Comparison of ENCODE assay signal across 10 cellular contexts in genomic region chr1:1857096-1857703, GRCh38. TPM values are rescaled to one million over a fixed set of nuclear protein-coding genes. Genes with fewer than 3 reads are reported as not detected.
DNase-seq lines count a peak whose midpoint lies in the region; ATAC-seq and TF ChIP-seq lines count a peak whose summit lies in the region.
"Had no signal": no experiment of that assay in that cellular context is flagged by ENCODE, and none has a peak within 500 bp of the region (broad histone marks: within the 10 kb centered on the region; RNA-seq: fewer than 3 reads in every experiment).

No MANE protein-coding gene starts in this region.

- DNase-seq in HFFc6 (no peak), left lobe of liver (ENCODE audit: low spot score) (no peak), substantia nigra (lab: John Stamatoyannopoulos, UW) (peak in 4 of 49 donors; percentile 9 to 48 (median 22)), NCI-H146 (lab: John Stamatoyannopoulos, UW) (no peak), NCI-H1092 (lab: John Stamatoyannopoulos, UW) (no peak)
- DNase-seq in activated T-helper 2 cell treated with anti-CD3 and anti-CD28 coated beads, Interferon-gamma antibody, Interleukin-2, Interleukin-4, amounts not matched to agents 10 μg/mL and 5 μg/mL and 100 μg/mL, durations not matched to agents 14 hours and 24 hours and 36 hours (ENCODE audit: low spot score): no peak
- DNase-seq in activated CD4-positive, CD25-positive, alpha-beta regulatory T cell treated with anti-CD3 and anti-CD28 coated beads, Interleukin-2, amount 50 U/mL, for 72 hours: no peak
- DNase-seq: SK-N-SH had no signal

- H3K4me1 Mint-ChIP-seq in HFFc6 (ENCODE audit: low read depth): peaks cover 67% of the 10 kb centered on the region
- H3K4me1 Mint-ChIP-seq in activated T-helper 2 cell treated with anti-CD3 and anti-CD28 coated beads, Interferon-gamma antibody, Interleukin-2, Interleukin-4, amounts not matched to agents 10 μg/mL and 5 μg/mL and 100 μg/mL, durations not matched to agents 14 hours and 24 hours and 36 hours (ENCODE audit: low read depth): peaks cover 30% of the 10 kb centered on the region

- peak overlapping the region; percentile 92 for H3K27ac ChIP-seq in substantia nigra (ENCODE audit: low read depth, low read length, poor library complexity, severe bottlenecking)

- H3K9me3 Mint-ChIP-seq in HFFc6: no peaks in the 10 kb centered on the region
- H3K9me3 Mint-ChIP-seq in activated T-helper 2 cell treated with anti-CD3 and anti-CD28 coated beads, Interferon-gamma antibody, Interleukin-2, Interleukin-4, amounts not matched to agents 10 μg/mL and 5 μg/mL and 100 μg/mL, durations not matched to agents 14 hours and 24 hours and 36 hours: no peaks in the 10 kb centered on the region

- TF ChIP-seq CTCF in HFFc6 (IDR thresholded peaks at IDR 0.05): no peak

- peaks cover 19% of the 10 kb centered on the region for H3K36me3 Mint-ChIP-seq in HFFc6 (ENCODE audit: low read depth)
- H3K36me3 Mint-ChIP-seq in activated T-helper 2 cell treated with anti-CD3 and anti-CD28 coated beads, Interferon-gamma antibody, Interleukin-2, Interleukin-4, amounts not matched to agents 10 μg/mL and 5 μg/mL and 100 μg/mL, durations not matched to agents 14 hours and 24 hours and 36 hours (ENCODE audit: low read depth): peaks cover 16% of the 10 kb centered on the region

- peak; percentile 15 for ATAC-seq in left lobe of liver

- intact Hi-C loops in activated T-helper 2 cell treated with anti-CD3 and anti-CD28 coated beads, Interferon-gamma antibody, Interleukin-2, Interleukin-4, amounts not matched to agents 10 μg/mL and 5 μg/mL and 100 μg/mL, durations not matched to agents 14 hours and 24 hours and 36 hours (cut with micrococcal nuclease): no loop called here

- H3K27ac Mint-ChIP-seq in HFFc6: peak overlapping the region; percentile 92
- H3K27ac Mint-ChIP-seq in activated T-helper 2 cell treated with anti-CD3 and anti-CD28 coated beads, Interferon-gamma antibody, Interleukin-2, Interleukin-4, amounts not matched to agents 10 μg/mL and 5 μg/mL and 100 μg/mL, durations not matched to agents 14 hours and 24 hours and 36 hours: peak overlapping the region; percentile 14

- peaks cover 2% of the 10 kb centered on the region for H3K27me3 Mint-ChIP-seq in HFFc6 (ENCODE audit: insufficient read depth)
- H3K27me3 Mint-ChIP-seq in activated T-helper 2 cell treated with anti-CD3 and anti-CD28 coated beads, Interferon-gamma antibody, Interleukin-2, Interleukin-4, amounts not matched to agents 10 μg/mL and 5 μg/mL and 100 μg/mL, durations not matched to agents 14 hours and 24 hours and 36 hours (ENCODE audit: low read depth): no peaks in the 10 kb centered on the region

- H3K4me3 Mint-ChIP-seq in HFFc6: no peak overlapping the region
- no peak overlapping the region for H3K4me3 Mint-ChIP-seq in activated T-helper 2 cell treated with anti-CD3 and anti-CD28 coated beads, Interferon-gamma antibody, Interleukin-2, Interleukin-4, amounts not matched to agents 10 μg/mL and 5 μg/mL and 100 μg/mL, durations not matched to agents 14 hours and 24 hours and 36 hours (ENCODE audit: low read depth)

RNA-seq across cellular contexts. Expression of gene GNB1, which starts 33.7 kb away (rescaled TPM):
- total RNA-seq in HFFc6 (2021; fragmentation: NEBNext Ultra II Directional; extraction: Animal tissue kit (Norgen Biotek cat#: 25700)): 100 to 1,000 TPM; 502 to 618 (median 574) TPM
- total RNA-seq in activated T-helper 2 cell treated with anti-CD3 and anti-CD28 coated beads, Interferon-gamma antibody, Interleukin-2, Interleukin-4, amounts not matched to agents 10 μg/mL and 5 μg/mL and 100 μg/mL, durations not matched to agents 14 hours and 24 hours and 36 hours: 452 and 471 TPM in 2 replicates
- total RNA-seq in left lobe of liver: 97.3 TPM

RNA-seq across cellular contexts. Expression of gene CALML6, which starts 57.9 kb away (rescaled TPM):
- total RNA-seq in HFFc6 (2021; fragmentation: NEBNext Ultra II Directional; extraction: Animal tissue kit (Norgen Biotek cat#: 25700)): under 1 TPM in 5 of 6 experiments, not detected in 1; 0.11 to 0.95 (median 0.48) TPM
- total RNA-seq in activated T-helper 2 cell treated with anti-CD3 and anti-CD28 coated beads, Interferon-gamma antibody, Interleukin-2, Interleukin-4, amounts not matched to agents 10 μg/mL and 5 μg/mL and 100 μg/mL, durations not matched to agents 14 hours and 24 hours and 36 hours: 0.18 and 0.32 TPM in 2 replicates
- total RNA-seq in left lobe of liver: 1.4 TPM
- total RNA-seq: HT1080, pulmonary artery endothelial cell had no signal
